Comparison of ENCODE assay signal across 8 cellular contexts in genomic region chr1:222589462-222590302, GRCh38. TPM values are rescaled to one million over a fixed set of nuclear protein-coding genes. Genes with fewer than 3 reads are reported as not detected.
DNase-seq lines count a peak whose midpoint lies in the region; ATAC-seq and TF ChIP-seq lines count a peak whose summit lies in the region.

TSS of gene TAF1A (minus strand) at chr1:222589933.

- H3K27ac ChIP-seq in heart left ventricle, result peak within 1 kb of the TSS in 11 of 12 donors; percentile 58 to 85 (median 76)

- peaks cover 0 to 24% (median 14%) of the 10 kb centered on the region in 12 donors for H3K4me1 ChIP-seq in heart left ventricle

- peaks cover 0 to 2% (median 0%) of the 10 kb centered on the region in 12 donors for H3K9me3 ChIP-seq in heart left ventricle

- intact Hi-C loops in heart left ventricle (cut with DNase I), result loop anchor here in 3 of 10 donors (1.0 to 5.0 kb wide), 4 partner anchors 28 to 43 kb away; partner anchors contain the start of gene MIA3 (in 1 of the 3)

- H3K4me3 ChIP-seq in GM12875 (ENCODE audit: low read depth, low read length) (peak within 1 kb of the TSS; percentile 67), heart left ventricle (peak within 1 kb of the TSS; percentile 41 to 83 (median 66))

- H3K27me3 ChIP-seq in heart left ventricle, result no peaks in the 10 kb centered on the region

- H3K27ac Mint-ChIP-seq in activated naive CD8-positive, alpha-beta T cell treated with anti-CD3 and anti-CD28 coated beads, Interleukin-2, amount 50 U/mL, for 24 hours, result peak within 1 kb of the TSS; percentile 96
- H3K27ac Mint-ChIP-seq in type B pancreatic cell, result peak within 1 kb of the TSS; percentile 98

- H3K36me3 Mint-ChIP-seq in activated naive CD8-positive, alpha-beta T cell treated with anti-CD3 and anti-CD28 coated beads, Interleukin-2, amount 50 U/mL, for 24 hours (ENCODE audit: low read depth), result peaks cover 32% of the 10 kb centered on the region
- H3K36me3 Mint-ChIP-seq in type B pancreatic cell, result peaks cover 9% of the 10 kb centered on the region

- H3K27me3 Mint-ChIP-seq in activated naive CD8-positive, alpha-beta T cell treated with anti-CD3 and anti-CD28 coated beads, Interleukin-2, amount 50 U/mL, for 24 hours, result no peaks in the 10 kb centered on the region
- no peaks in the 10 kb centered on the region for H3K27me3 Mint-ChIP-seq in type B pancreatic cell

- ATAC-seq in HG02678 (IDR thresholded peaks at IDR 0.05; ENCODE audit: unreplicated experiment), result peak; percentile 100
- peak; percentile 99 for ATAC-seq in activated naive CD8-positive, alpha-beta T cell treated with anti-CD3 and anti-CD28 coated beads, Interleukin-2, amount 50 U/mL, for 24 hours
- peak; percentile 94 to 99 (median 99) for ATAC-seq in heart left ventricle

- DNase-seq in NCI-H128 (lab: John Stamatoyannopoulos, UW; ENCODE audit: unreplicated experiment), result peak; percentile 58
- peak; percentile 85 for DNase-seq in T follicular helper cell (ENCODE audit: low read depth)
- peak; percentile 83 for DNase-seq in activated naive CD8-positive, alpha-beta T cell treated with anti-CD3 and anti-CD28 coated beads, Interleukin-2, amount 50 U/mL, for 24 hours
- peak; percentile 87 to 90 (median 88) for DNase-seq in heart left ventricle
- peak; percentile 89 for DNase-seq in pons (ENCODE audit: low spot score)
- peak; percentile 83 for DNase-seq in type B pancreatic cell (ENCODE audit: extremely low spot score, unreplicated experiment)

- TF ChIP-seq CTCF in GM12875 (IDR thresholded peaks at IDR 0.05; ENCODE audit: borderline replicate concordance, insufficient read depth, low read depth, low read length) (no peak), heart left ventricle (IDR thresholded peaks at IDR 0.05) (no peak), type B pancreatic cell (conservative IDR thresholded peaks at IDR 0.05) (no peak)

- 0 to 1% (median 1%) methylated on average over 27 to 41 of the region's 41 CpGs for WGBS in heart left ventricle, 4 donors

- peak within 1 kb of the TSS; percentile 94 for H3K4me3 Mint-ChIP-seq in activated naive CD8-positive, alpha-beta T cell treated with anti-CD3 and anti-CD28 coated beads, Interleukin-2, amount 50 U/mL, for 24 hours
- peak within 1 kb of the TSS; percentile 97 for H3K4me3 Mint-ChIP-seq in type B pancreatic cell

- peaks cover 50% of the 10 kb centered on the region for H3K4me1 Mint-ChIP-seq in activated naive CD8-positive, alpha-beta T cell treated with anti-CD3 and anti-CD28 coated beads, Interleukin-2, amount 50 U/mL, for 24 hours
- H3K4me1 Mint-ChIP-seq in type B pancreatic cell (ENCODE audit: unreplicated experiment), result peaks cover 25% of the 10 kb centered on the region

- H3K36me3 ChIP-seq in heart left ventricle, result peaks cover 0 to 29% (median 20%) of the 10 kb centered on the region in 9 donors

- no peak for TF ChIP-seq POLR2A in heart left ventricle (IDR thresholded peaks at IDR 0.05)

- no peaks in the 10 kb centered on the region for H3K9me3 Mint-ChIP-seq in activated naive CD8-positive, alpha-beta T cell treated with anti-CD3 and anti-CD28 coated beads, Interleukin-2, amount 50 U/mL, for 24 hours
- H3K9me3 Mint-ChIP-seq in type B pancreatic cell, result no peaks in the 10 kb centered on the region

RNA-seq across cellular contexts. Expression of gene TAF1A, which starts in this region (rescaled TPM):
- 1 to 10 TPM in 8 of 9 donors, under 1 TPM in 1; 0.81 to 5.1 (median 1.6) TPM for total RNA-seq in heart left ventricle
- 1 to 10 TPM in 1 of 2 donors, under 1 TPM in 1; 0.99 to 2.4 TPM for polyA plus RNA-seq in heart left ventricle
- total RNA-seq in type B pancreatic cell (ENCODE audit: low replicate concordance), result 9.9 and 16.7 TPM in 2 replicates

Comparison
In these comparisons a context has a peak if more than half of its experiments do, and no peak if none do; other contexts are left out.
1. Peak in every context shown above with its lines: DNase-seq, ATAC-seq, H3K4me3 ChIP-seq and H3K27ac ChIP-seq.